Comparison of ENCODE assay signal across 19 cellular contexts in the genomic region with DNA sequence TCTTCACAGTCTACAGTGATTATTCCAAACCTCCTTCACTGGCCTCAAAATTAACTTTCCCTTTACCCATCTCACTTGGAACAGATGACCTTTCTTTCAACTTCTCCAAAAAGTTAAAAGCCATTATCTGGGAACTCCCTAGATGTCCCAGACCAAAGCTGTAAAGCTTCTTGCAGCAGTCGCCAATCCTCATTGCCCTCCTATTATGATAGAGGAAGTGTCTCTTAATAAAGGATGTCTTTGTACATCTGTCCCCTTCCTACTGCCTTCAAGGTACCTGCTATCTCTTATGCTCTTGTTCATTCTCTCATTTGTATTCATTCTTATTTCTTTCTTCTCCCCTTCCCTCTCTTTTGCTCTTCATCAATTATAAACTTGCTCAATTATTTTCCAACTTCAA.
"Had no signal": no experiment of that assay in that cellular context is flagged by ENCODE, and none has a peak within 500 bp of the region (broad histone marks: within the 10 kb centered on the region; RNA-seq: fewer than 3 reads in every experiment).

No MANE protein-coding gene starts in this region.

- H3K4me3 Mint-ChIP-seq: dendritic cell treated with granulocyte-macrophage colony-stimulating factor and Interleukin-4, amounts not matched to agents 40 ng/mL and 50 ng/mL, for 4 days; effector memory CD8-positive, alpha-beta T cell; stimulated activated naive B cell treated with anti-CD40 and anti-IgM and Interleukin-4, amounts not matched to agents 10 μg/mL and 1 μg/mL and 100 μg/mL, for 72 hours; stimulated activated naive CD8-positive, alpha-beta T cell treated with anti-CD3 and anti-CD28 coated beads, Interleukin-15, amount 100 ng/mL, for 72 hours had no signal

- H3K27me3 Mint-ChIP-seq: dendritic cell treated with granulocyte-macrophage colony-stimulating factor and Interleukin-4, amounts not matched to agents 40 ng/mL and 50 ng/mL, for 4 days; effector memory CD8-positive, alpha-beta T cell; naive thymus-derived CD4-positive, alpha-beta T cell; stimulated activated naive B cell treated with anti-CD40 and anti-IgM and Interleukin-4, amounts not matched to agents 10 μg/mL and 1 μg/mL and 100 μg/mL, for 72 hours; stimulated activated naive CD8-positive, alpha-beta T cell treated with anti-CD3 and anti-CD28 coated beads, Interleukin-15, amount 100 ng/mL, for 72 hours had no signal

- H3K36me3 ChIP-seq: esophagus muscularis mucosa, gastrocnemius medialis, neutrophil, right atrium auricular region, sigmoid colon, tibial nerve had no signal

- DNase-seq: effector memory CD8-positive, alpha-beta T cell; gastrocnemius medialis; heart right ventricle; hypothalamus; islet precursor cell; naive thymus-derived CD4-positive, alpha-beta T cell; sigmoid colon; stimulated activated CD4-positive, alpha-beta T cell treated with anti-CD3 and anti-CD28 coated beads, Interleukin-2, amount 100 ng/mL, for 24 hours; stimulated activated CD4-positive, alpha-beta T cell treated with anti-CD3 and anti-CD28 coated beads, Interleukin-4, amount 100 ng/mL, for 4 hours; stimulated activated naive B cell treated with anti-CD40 and anti-IgM and Interleukin-4, amounts not matched to agents 10 μg/mL and 1 μg/mL and 100 μg/mL, for 72 hours; stimulated activated naive CD8-positive, alpha-beta T cell treated with anti-CD3 and anti-CD28 coated beads, Interleukin-15, amount 100 ng/mL, for 72 hours; testis had no signal

- ATAC-seq: effector memory CD8-positive, alpha-beta T cell; gastrocnemius medialis; heart right ventricle; left lobe of liver; naive thymus-derived CD4-positive, alpha-beta T cell; stimulated activated naive B cell treated with anti-CD40 and anti-IgM and Interleukin-4, amounts not matched to agents 10 μg/mL and 1 μg/mL and 100 μg/mL, for 72 hours; stimulated activated naive CD8-positive, alpha-beta T cell treated with anti-CD3 and anti-CD28 coated beads, Interleukin-15, amount 100 ng/mL, for 72 hours had no signal

- H3K9me3 ChIP-seq: esophagus muscularis mucosa, gastrocnemius medialis, neutrophil, right atrium auricular region, sigmoid colon, testis, tibial nerve had no signal

- H3K27me3 ChIP-seq: esophagus muscularis mucosa, gastrocnemius medialis, heart right ventricle, neutrophil, right atrium auricular region, sigmoid colon, testis, tibial nerve had no signal

- H3K9me3 Mint-ChIP-seq: dendritic cell treated with granulocyte-macrophage colony-stimulating factor and Interleukin-4, amounts not matched to agents 40 ng/mL and 50 ng/mL, for 4 days; effector memory CD8-positive, alpha-beta T cell had no signal

- H3K4me3 ChIP-seq: esophagus muscularis mucosa, gastrocnemius medialis, heart right ventricle, right atrium auricular region, sigmoid colon, skin epidermis, testis, tibial nerve had no signal

- H3K27ac Mint-ChIP-seq: effector memory CD8-positive, alpha-beta T cell; stimulated activated naive B cell treated with anti-CD40 and anti-IgM and Interleukin-4, amounts not matched to agents 10 μg/mL and 1 μg/mL and 100 μg/mL, for 72 hours had no signal

- H3K27ac ChIP-seq: esophagus muscularis mucosa, heart right ventricle, neutrophil, right atrium auricular region, sigmoid colon, skin epidermis, testis, tibial nerve had no signal
